Comparison of ENCODE assay signal across 1 cellular context in genomic region chr1:1471389-1472045, GRCh38.
TF ChIP-seq lines count a peak whose summit lies in the region.

Gene ATAD3B (plus strand): TSS chr1:1471765. CDS start chr1:1471885, 120 bp downstream.

TF ChIP-seq in HepG2, 621 proteins besides CTCF, POLR2A, EP300 and RAD21 (continued from another document and continues in another):
- TF ChIP-seq SAP130 (CRISPR knock-in tag; IDR thresholded peaks at IDR 0.05; ENCODE audit: low read depth) = peak; percentile 98
- TF ChIP-seq ZFP36 (IDR thresholded peaks at IDR 0.05; ENCODE audit: borderline replicate concordance, low read depth, low read length, partially characterized antibody) = no peak
- TF ChIP-seq RNF2 (conservative IDR thresholded peaks at IDR 0.05; ENCODE audit: low read depth) = no peak
- TF ChIP-seq HHEX (CRISPR knock-in tag; IDR thresholded peaks at IDR 0.05) = no peak
- TF ChIP-seq IRX3 (CRISPR knock-in tag; IDR thresholded peaks at IDR 0.05; ENCODE audit: borderline replicate concordance, low read depth) = no peak
- no peak for TF ChIP-seq ZNF276 (CRISPR knock-in tag; IDR thresholded peaks at IDR 0.05; ENCODE audit: low read depth)
- no peak for TF ChIP-seq ZNF704 (CRISPR knock-in tag; IDR thresholded peaks at IDR 0.05; ENCODE audit: borderline replicate concordance)
- TF ChIP-seq, protein P1, sequence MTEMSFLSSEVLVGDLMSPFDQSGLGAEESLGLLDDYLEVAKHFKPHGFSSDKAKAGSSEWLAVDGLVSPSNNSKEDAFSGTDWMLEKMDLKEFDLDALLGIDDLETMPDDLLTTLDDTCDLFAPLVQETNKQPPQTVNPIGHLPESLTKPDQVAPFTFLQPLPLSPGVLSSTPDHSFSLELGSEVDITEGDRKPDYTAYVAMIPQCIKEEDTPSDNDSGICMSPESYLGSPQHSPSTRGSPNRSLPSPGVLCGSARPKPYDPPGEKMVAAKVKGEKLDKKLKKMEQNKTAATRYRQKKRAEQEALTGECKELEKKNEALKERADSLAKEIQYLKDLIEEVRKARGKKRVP (CRISPR knock-in tag; IDR thresholded peaks at IDR 0.05) = peak in 1 of 2 experiments; percentile 56; a peak in 2 of 4 replicates
- TF ChIP-seq, protein P2, sequence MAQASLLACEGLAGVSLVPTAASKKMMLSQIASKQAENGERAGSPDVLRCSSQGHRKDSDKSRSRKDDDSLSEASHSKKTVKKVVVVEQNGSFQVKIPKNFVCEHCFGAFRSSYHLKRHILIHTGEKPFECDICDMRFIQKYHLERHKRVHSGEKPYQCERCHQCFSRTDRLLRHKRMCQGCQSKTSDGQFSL (CRISPR knock-in tag; IDR thresholded peaks at IDR 0.05) = no peak
- TF ChIP-seq NONO (IDR thresholded peaks at IDR 0.05) = no peak
- peak; percentile 85 for TF ChIP-seq NONO (CRISPR knock-in tag; conservative IDR thresholded peaks at IDR 0.05)
- TF ChIP-seq ZNF432 (CRISPR knock-in tag; IDR thresholded peaks at IDR 0.05; ENCODE audit: borderline replicate concordance) = no peak
- TF ChIP-seq KAT8 (CRISPR knock-in tag; IDR thresholded peaks at IDR 0.05) = peak; percentile 97
- TF ChIP-seq, protein P3, sequence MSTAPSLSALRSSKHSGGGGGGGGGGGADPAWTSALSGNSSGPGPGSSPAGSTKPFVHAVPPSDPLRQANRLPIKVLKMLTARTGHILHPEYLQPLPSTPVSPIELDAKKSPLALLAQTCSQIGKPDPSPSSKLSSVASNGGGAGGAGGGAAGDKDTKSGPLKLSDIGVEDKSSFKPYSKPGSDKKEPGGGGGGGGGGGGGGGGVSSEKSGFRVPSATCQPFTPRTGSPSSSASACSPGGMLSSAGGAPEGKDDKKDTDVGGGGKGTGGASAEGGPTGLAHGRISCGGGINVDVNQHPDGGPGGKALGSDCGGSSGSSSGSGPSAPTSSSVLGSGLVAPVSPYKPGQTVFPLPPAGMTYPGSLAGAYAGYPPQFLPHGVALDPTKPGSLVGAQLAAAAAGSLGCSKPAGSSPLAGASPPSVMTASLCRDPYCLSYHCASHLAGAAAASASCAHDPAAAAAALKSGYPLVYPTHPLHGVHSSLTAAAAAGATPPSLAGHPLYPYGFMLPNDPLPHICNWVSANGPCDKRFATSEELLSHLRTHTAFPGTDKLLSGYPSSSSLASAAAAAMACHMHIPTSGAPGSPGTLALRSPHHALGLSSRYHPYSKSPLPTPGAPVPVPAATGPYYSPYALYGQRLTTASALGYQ (CRISPR knock-in tag; IDR thresholded peaks at IDR 0.05) = no peak
- peak; percentile 84 for TF ChIP-seq SP2 (CRISPR knock-in tag; IDR thresholded peaks at IDR 0.05)
- no peak for TF ChIP-seq NRL (CRISPR knock-in tag; IDR thresholded peaks at IDR 0.05; ENCODE audit: borderline replicate concordance)
- no peak for TF ChIP-seq ZNF577 (CRISPR knock-in tag; IDR thresholded peaks at IDR 0.05; ENCODE audit: borderline replicate concordance, low read depth)
- TF ChIP-seq SP5 (CRISPR knock-in tag; IDR thresholded peaks at IDR 0.05; ENCODE audit: borderline replicate concordance, low read depth) = 0 out of 2 replicates have a peak, but pooled peaks have one; percentile 34
- TF ChIP-seq NFE2L2 (IDR thresholded peaks at IDR 0.05; ENCODE audit: low read length) = no peak
- TF ChIP-seq BRD4 (CRISPR knock-in tag; IDR thresholded peaks at IDR 0.05) = no peak
- no peak for TF ChIP-seq ZNF496 (CRISPR knock-in tag; IDR thresholded peaks at IDR 0.05; ENCODE audit: insufficient replicate concordance)
- no peak; the same call in 1 of the 2 replicates for TF ChIP-seq KDM1A (CRISPR knock-in tag; IDR thresholded peaks at IDR 0.05)
- peak; percentile 86; the same call in 1 of the 2 replicates for TF ChIP-seq SP4 (CRISPR knock-in tag; IDR thresholded peaks at IDR 0.05)
- TF ChIP-seq ZNF558 (CRISPR knock-in tag; IDR thresholded peaks at IDR 0.05; ENCODE audit: borderline replicate concordance) = no peak
- no peak for TF ChIP-seq AKAP8 (CRISPR knock-in tag; IDR thresholded peaks at IDR 0.05)
- TF ChIP-seq, protein P4, sequence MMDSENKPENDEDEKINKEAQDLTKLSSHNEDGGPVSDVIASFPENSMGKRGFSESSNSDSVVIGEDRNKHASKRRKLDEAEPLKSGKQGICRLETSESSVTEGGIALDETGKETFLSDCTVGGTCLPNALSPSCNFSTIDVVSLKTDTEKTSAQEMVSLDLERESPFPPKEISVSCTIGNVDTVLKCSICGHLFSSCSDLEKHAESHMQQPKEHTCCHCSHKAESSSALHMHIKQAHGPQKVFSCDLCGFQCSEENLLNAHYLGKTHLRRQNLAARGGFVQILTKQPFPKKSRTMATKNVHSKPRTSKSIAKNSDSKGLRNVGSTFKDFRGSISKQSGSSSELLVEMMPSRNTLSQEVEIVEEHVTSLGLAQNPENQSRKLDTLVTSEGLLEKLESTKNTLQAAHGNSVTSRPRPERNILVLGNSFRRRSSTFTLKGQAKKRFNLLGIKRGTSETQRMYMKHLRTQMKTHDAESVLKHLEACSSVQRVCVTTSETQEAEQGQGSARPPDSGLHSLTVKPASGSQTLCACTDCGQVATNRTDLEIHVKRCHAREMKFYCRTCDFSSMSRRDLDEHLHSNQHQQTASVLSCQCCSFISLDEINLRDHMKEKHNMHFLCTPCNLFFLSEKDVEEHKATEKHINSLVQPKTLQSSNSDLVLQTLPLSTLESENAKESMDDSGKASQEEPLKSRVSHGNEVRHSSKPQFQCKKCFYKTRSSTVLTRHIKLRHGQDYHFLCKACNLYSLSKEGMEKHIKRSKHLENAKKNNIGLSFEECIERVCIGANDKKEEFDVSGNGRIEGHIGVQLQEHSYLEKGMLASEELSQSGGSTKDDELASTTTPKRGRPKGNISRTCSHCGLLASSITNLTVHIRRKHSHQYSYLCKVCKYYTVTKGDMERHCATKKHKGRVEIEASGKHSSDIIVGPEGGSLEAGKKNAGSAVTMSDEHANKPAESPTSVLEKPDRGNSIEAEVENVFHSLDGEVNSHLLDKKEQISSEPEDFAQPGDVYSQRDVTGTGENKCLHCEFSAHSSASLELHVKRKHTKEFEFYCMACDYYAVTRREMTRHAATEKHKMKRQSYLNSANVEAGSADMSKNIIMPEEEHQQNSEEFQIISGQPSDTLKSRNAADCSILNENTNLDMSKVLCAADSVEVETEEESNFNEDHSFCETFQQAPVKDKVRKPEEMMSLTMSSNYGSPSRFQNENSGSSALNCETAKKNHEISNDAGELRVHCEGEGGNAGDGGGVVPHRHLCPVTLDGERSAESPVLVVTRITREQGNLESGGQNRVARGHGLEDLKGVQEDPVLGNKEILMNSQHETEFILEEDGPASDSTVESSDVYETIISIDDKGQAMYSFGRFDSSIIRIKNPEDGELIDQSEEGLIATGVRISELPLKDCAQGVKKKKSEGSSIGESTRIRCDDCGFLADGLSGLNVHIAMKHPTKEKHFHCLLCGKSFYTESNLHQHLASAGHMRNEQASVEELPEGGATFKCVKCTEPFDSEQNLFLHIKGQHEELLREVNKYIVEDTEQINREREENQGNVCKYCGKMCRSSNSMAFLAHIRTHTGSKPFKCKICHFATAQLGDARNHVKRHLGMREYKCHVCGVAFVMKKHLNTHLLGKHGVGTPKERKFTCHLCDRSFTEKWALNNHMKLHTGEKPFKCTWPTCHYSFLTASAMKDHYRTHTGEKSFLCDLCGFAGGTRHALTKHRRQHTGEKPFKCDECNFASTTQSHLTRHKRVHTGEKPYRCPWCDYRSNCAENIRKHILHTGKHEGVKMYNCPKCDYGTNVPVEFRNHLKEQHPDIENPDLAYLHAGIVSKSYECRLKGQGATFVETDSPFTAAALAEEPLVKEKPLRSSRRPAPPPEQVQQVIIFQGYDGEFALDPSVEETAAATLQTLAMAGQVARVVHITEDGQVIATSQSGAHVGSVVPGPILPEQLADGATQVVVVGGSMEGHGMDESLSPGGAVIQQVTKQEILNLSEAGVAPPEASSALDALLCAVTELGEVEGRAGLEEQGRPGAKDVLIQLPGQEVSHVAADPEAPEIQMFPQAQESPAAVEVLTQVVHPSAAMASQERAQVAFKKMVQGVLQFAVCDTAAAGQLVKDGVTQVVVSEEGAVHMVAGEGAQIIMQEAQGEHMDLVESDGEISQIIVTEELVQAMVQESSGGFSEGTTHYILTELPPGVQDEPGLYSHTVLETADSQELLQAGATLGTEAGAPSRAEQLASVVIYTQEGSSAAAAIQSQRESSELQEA (CRISPR knock-in tag; IDR thresholded peaks at IDR 0.05; ENCODE audit: not compliant biosample characterization) = no peak
- no peak for TF ChIP-seq TARDBP (CRISPR knock-in tag; IDR thresholded peaks at IDR 0.05)
- no peak for TF ChIP-seq REPIN1 (CRISPR knock-in tag; IDR thresholded peaks at IDR 0.05; ENCODE audit: borderline replicate concordance, low read depth)
- no peak for TF ChIP-seq NFATC3 (CRISPR knock-in tag; IDR thresholded peaks at IDR 0.05)
- TF ChIP-seq TOE1 (CRISPR knock-in tag; IDR thresholded peaks at IDR 0.05) = no peak
- TF ChIP-seq ZBTB3 (CRISPR knock-in tag; IDR thresholded peaks at IDR 0.05; ENCODE audit: borderline replicate concordance, low read depth) = no peak
- TF ChIP-seq ZNF280B (CRISPR knock-in tag; IDR thresholded peaks at IDR 0.05; ENCODE audit: borderline replicate concordance) = 0 out of 2 replicates have a peak, but pooled peaks have one; percentile 54
- TF ChIP-seq ZNF550 (CRISPR knock-in tag; IDR thresholded peaks at IDR 0.05; ENCODE audit: borderline replicate concordance) = no peak
- TF ChIP-seq ZNF589 (CRISPR knock-in tag; conservative IDR thresholded peaks at IDR 0.05) = peak; percentile 59; the same call in 1 of the 2 replicates
- TF ChIP-seq RELA (CRISPR knock-in tag; IDR thresholded peaks at IDR 0.05) = no peak
- TF ChIP-seq THAP11 (CRISPR knock-in tag; IDR thresholded peaks at IDR 0.05) = peak; percentile 94
- TF ChIP-seq AGO1 (IDR thresholded peaks at IDR 0.05; ENCODE audit: low read depth, low read length, poor library complexity, severe bottlenecking) = no peak
- peak; percentile 68; the same call in 1 of the 2 replicates for TF ChIP-seq MTA1 (CRISPR knock-in tag; IDR thresholded peaks at IDR 0.05; ENCODE audit: borderline replicate concordance)
- TF ChIP-seq ZNF678 (CRISPR knock-in tag; IDR thresholded peaks at IDR 0.05) = no peak
- TF ChIP-seq, protein P5, sequence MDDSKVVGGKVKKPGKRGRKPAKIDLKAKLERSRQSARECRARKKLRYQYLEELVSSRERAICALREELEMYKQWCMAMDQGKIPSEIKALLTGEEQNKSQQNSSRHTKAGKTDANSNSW (CRISPR knock-in tag; IDR thresholded peaks at IDR 0.05; ENCODE audit: borderline replicate concordance) = no peak
- TF ChIP-seq ZBTB37 (CRISPR knock-in tag; IDR thresholded peaks at IDR 0.05) = no peak
- TF ChIP-seq ZNF563 (CRISPR knock-in tag; IDR thresholded peaks at IDR 0.05) = no peak
- TF ChIP-seq KDM4B (CRISPR knock-in tag; IDR thresholded peaks at IDR 0.05) = peak; percentile 47; the same call in 1 of the 2 replicates
- no peak for TF ChIP-seq ZNF335 (CRISPR knock-in tag; IDR thresholded peaks at IDR 0.05)
- no peak for TF ChIP-seq HES4 (CRISPR knock-in tag; IDR thresholded peaks at IDR 0.05; ENCODE audit: borderline replicate concordance)
- TF ChIP-seq MTA3 (CRISPR knock-in tag; IDR thresholded peaks at IDR 0.05) = no peak
- TF ChIP-seq ZNF567 (CRISPR knock-in tag; IDR thresholded peaks at IDR 0.05; ENCODE audit: borderline replicate concordance) = no peak
- no peak for TF ChIP-seq JUNB (CRISPR knock-in tag; IDR thresholded peaks at IDR 0.05; ENCODE audit: borderline replicate concordance)
- TF ChIP-seq STAT5B (CRISPR knock-in tag; IDR thresholded peaks at IDR 0.05) = no peak
- no peak for TF ChIP-seq KLF11 (CRISPR knock-in tag; IDR thresholded peaks at IDR 0.05)
- peak; percentile 35; the same call in 1 of the 2 replicates for TF ChIP-seq ZNF580 (CRISPR knock-in tag; IDR thresholded peaks at IDR 0.05; ENCODE audit: borderline replicate concordance, low read depth)
- TF ChIP-seq NFYB (CRISPR knock-in tag; IDR thresholded peaks at IDR 0.05) = peak; percentile 94
- no peak for TF ChIP-seq CC2D1A (CRISPR knock-in tag; IDR thresholded peaks at IDR 0.05)
